In genomic region chr6:134289204-134289575, GRCh38 we compare ENCODE assay signal across 10 cellular contexts. TPM values are rescaled to one million over a fixed set of nuclear protein-coding genes. Genes with fewer than 3 reads are reported as not detected.
A peak's percentile ranks its signal among the peaks of the same experiment; 100 is the strongest.
DNase-seq lines count a peak whose midpoint lies in the region; ATAC-seq and TF ChIP-seq lines count a peak whose summit lies in the region.
"Had no signal": no experiment of that assay in that cellular context is flagged by ENCODE, and none has a peak within 500 bp of the region (broad histone marks: within the 10 kb centered on the region; RNA-seq: fewer than 3 reads in every experiment).

No MANE protein-coding gene starts in this region.

- no peak overlapping the region for H3K27ac Mint-ChIP-seq in CD8-positive, alpha-beta T cell
- H3K27ac Mint-ChIP-seq: IgD-negative memory B cell had no signal

- no peaks in the 10 kb centered on the region for H3K9me2 ChIP-seq in OCI-LY7 (ENCODE audit: insufficient read depth, low read length)

- BruUV-seq in OCI-LY7 (replicated peaks; lab: Mats Ljungman, UMichigan) (no TSS peak), mammary epithelial cell (replicated peaks; lab: Mats Ljungman, UMichigan) (TSS peak; percentile 89)

- H3K4me3 Mint-ChIP-seq in CD8-positive, alpha-beta T cell = no peak overlapping the region

- H3K9me3 Mint-ChIP-seq in CD8-positive, alpha-beta T cell = no peaks in the 10 kb centered on the region

- H3K27ac ChIP-seq in CD8-positive, alpha-beta T cell (ENCODE audit: low read depth, low read length) = peak overlapping the region; percentile 24
- no peak overlapping the region for H3K27ac ChIP-seq in OCI-LY7 (ENCODE audit: low read depth, low read length, poor library complexity, severe bottlenecking)
- H3K27ac ChIP-seq in mammary epithelial cell (ENCODE audit: insufficient read depth, low read depth, low read length) = peak overlapping the region; percentile 100

- peaks cover 20% of the 10 kb centered on the region for H3K4me1 Mint-ChIP-seq in CD8-positive, alpha-beta T cell (ENCODE audit: low read depth)

- no peaks in the 10 kb centered on the region for H3K27me3 ChIP-seq in CD8-positive, alpha-beta T cell (ENCODE audit: insufficient read depth, low read length)
- H3K27me3 ChIP-seq in mammary epithelial cell (ENCODE audit: insufficient read depth, low read length) = no peaks in the 10 kb centered on the region
- no peaks in the 10 kb centered on the region for H3K27me3 ChIP-seq in skeletal muscle satellite cell (ENCODE audit: control insufficient read depth, insufficient read depth, low read length)

- H3K9ac ChIP-seq in mammary epithelial cell (ENCODE audit: insufficient read depth, low read length) = peak overlapping the region; percentile 90
- H3K9ac ChIP-seq in skeletal muscle satellite cell (ENCODE audit: low read depth, low read length) = peak overlapping the region; percentile 72

- H2AFZ ChIP-seq in OCI-LY7 (ENCODE audit: low read length) (0 out of 2 replicates have a peak overlapping the region, but pooled peaks have one; percentile 1), mammary epithelial cell (ENCODE audit: low read depth, low read length) (peak overlapping the region; percentile 8)

- no peak for TF ChIP-seq CTCF in CD8-positive, alpha-beta T cell (IDR thresholded peaks at IDR 0.05)
- no peak for TF ChIP-seq CTCF in OCI-LY7 (conservative IDR thresholded peaks at IDR 0.05; ENCODE audit: low read length)
- TF ChIP-seq CTCF in mammary epithelial cell (conservative IDR thresholded peaks at IDR 0.05 in 1 of 2, IDR thresholded peaks at IDR 0.05 in 1 of 2; ENCODE audit: extremely low read depth in 1 of 2, insufficient read depth in 1 of 2, low read depth in 1 of 2, low read length in 2 of 2) = no peak

- intact Hi-C loops in CD8-positive, alpha-beta T cell (cut with DNase I, micrococcal nuclease) = loop anchor here in 1 of 2 experiments (5.0 kb wide), 2 partner anchors 42 to 112 kb away; no protein-coding TSS in a partner anchor
- intact Hi-C loops in OCI-LY7 (cut with micrococcal nuclease; ENCODE audit: unreplicated experiment) (no loop called here), mammary epithelial cell (cut with micrococcal nuclease) (loop anchor here (2.0 to 10.0 kb wide), 3 partner anchors 132 to 533 kb away; no protein-coding TSS in a partner anchor)

- no peaks in the 10 kb centered on the region for H3K36me3 ChIP-seq in CD8-positive, alpha-beta T cell (ENCODE audit: insufficient read depth, low read length)
- H3K36me3 ChIP-seq in OCI-LY7 (ENCODE audit: insufficient read depth, low read length) = no peaks in the 10 kb centered on the region
- H3K36me3 ChIP-seq in mammary epithelial cell (ENCODE audit: insufficient read depth, low read length) = no peaks in the 10 kb centered on the region
- no peaks in the 10 kb centered on the region for H3K36me3 ChIP-seq in skeletal muscle satellite cell (ENCODE audit: insufficient read depth, low read length)

- H3K4me1 ChIP-seq in CD8-positive, alpha-beta T cell (ENCODE audit: insufficient read depth, low read length) = peaks cover 13% of the 10 kb centered on the region
- H3K4me1 ChIP-seq in OCI-LY7 (ENCODE audit: insufficient read depth, low read length, poor library complexity, severe bottlenecking) (no peaks in the 10 kb centered on the region), mammary epithelial cell (ENCODE audit: insufficient read depth, low read length) (peaks cover 19% of the 10 kb centered on the region), skeletal muscle satellite cell (ENCODE audit: control insufficient read depth, insufficient read depth, low read length) (peaks cover 18% of the 10 kb centered on the region)

- no peak for ATAC-seq in CD8-positive, alpha-beta T cell
- no peak for ATAC-seq in HG03354 (IDR thresholded peaks at IDR 0.05; ENCODE audit: poor library complexity, severe bottlenecking, unreplicated experiment)

- no peak for DNase-seq in CD8-positive, alpha-beta T cell
- DNase-seq in OCI-LY7 (ENCODE audit: low spot score) = no peak
- DNase-seq in mammary epithelial cell = no peak
- DNase-seq in activated CD4-positive, CD25-positive, alpha-beta regulatory T cell (lab: John Stamatoyannopoulos, UW) = no peak
- DNase-seq in 8988T = no peak
- DNase-seq: NCI-H2081; stimulated activated CD4-positive, alpha-beta T cell treated with anti-CD3 and anti-CD28 coated beads, Interleukin-12 subunit alpha, Interleukin-12 subunit beta, amount 100 ng/mL, for 4 hours had no signal

- in situ Hi-C loops in mammary epithelial cell (cut with MboI; ENCODE audit: low sequenced_read_pairs in 2 of 2) = no loop called here

- no peak overlapping the region for H3K4me3 ChIP-seq in CD8-positive, alpha-beta T cell (ENCODE audit: low read depth, low read length)
- H3K4me3 ChIP-seq in OCI-LY7 (ENCODE audit: low read depth, low read length, poor library complexity, severe bottlenecking) = no peak overlapping the region
- H3K4me3 ChIP-seq in mammary epithelial cell (replicated peaks in 1 of 3; ENCODE audit: insufficient read depth in 1 of 3, low read depth in 2 of 3, low read length in 3 of 3) = peak overlapping the region in 1 of 3 experiments; percentile 4
- H3K4me3 ChIP-seq in skeletal muscle satellite cell (ENCODE audit: low read length) = peak overlapping the region; percentile 9

- dilution Hi-C loops in mammary epithelial cell (cut with HindIII; ENCODE audit: low sequenced_read_pairs) = no loop called here

- no peak overlapping the region for H3K4me2 ChIP-seq in OCI-LY7 (ENCODE audit: low read length)
- H3K4me2 ChIP-seq in mammary epithelial cell (ENCODE audit: insufficient read depth, low read depth, low read length) = peak overlapping the region; percentile 67
- H3K4me2 ChIP-seq in skeletal muscle satellite cell (ENCODE audit: low read length) = peak overlapping the region; percentile 74

- WGBS in mammary epithelial cell (ENCODE audit: low coverage, missing lambda C conversion rate) = 0% methylated on average over 1 of the region's 1 CpG

- H3K79me2 ChIP-seq in OCI-LY7 (ENCODE audit: insufficient read depth, low read depth, low read length) (no peaks in the 10 kb centered on the region), mammary epithelial cell (ENCODE audit: insufficient read depth, low read length) (no peaks in the 10 kb centered on the region)

- no peaks in the 10 kb centered on the region for H3K9me3 ChIP-seq in CD8-positive, alpha-beta T cell (ENCODE audit: low read length)
- no peaks in the 10 kb centered on the region for H3K9me3 ChIP-seq in OCI-LY7 (ENCODE audit: low read length)
- no peaks in the 10 kb centered on the region for H3K9me3 ChIP-seq in mammary epithelial cell (replicated peaks; ENCODE audit: insufficient read depth, low read length)
- no peaks in the 10 kb centered on the region for H3K9me3 ChIP-seq in skeletal muscle satellite cell (replicated peaks; ENCODE audit: low read length)

- H4K20me1 ChIP-seq in OCI-LY7 (ENCODE audit: insufficient read depth, low read length) (no peaks in the 10 kb centered on the region), mammary epithelial cell (ENCODE audit: insufficient read depth, low read length) (no peaks in the 10 kb centered on the region)

- POLR2A ChIA-PET in CD8-positive, alpha-beta T cell (lab: Charles Lee) = no interaction called here
- POLR2A ChIA-PET in OCI-LY7 (lab: Charles Lee) = interaction anchor here (1.3 to 1.5 kb wide), 2 partner anchors 10 to 15 kb away, joined by 5 read pairs; no protein-coding TSS in a partner anchor

- no peaks in the 10 kb centered on the region for H3K36me3 Mint-ChIP-seq in CD8-positive, alpha-beta T cell
- H3K36me3 Mint-ChIP-seq: IgD-negative memory B cell had no signal

- no peaks in the 10 kb centered on the region for H3K27me3 Mint-ChIP-seq in CD8-positive, alpha-beta T cell (ENCODE audit: low read depth)
- H3K27me3 Mint-ChIP-seq: IgD-negative memory B cell had no signal

- CTCF ChIA-PET in CD8-positive, alpha-beta T cell (lab: Charles Lee) = interaction anchor here (1.8 kb wide), 1 partner anchor 8 kb away, joined by 4 read pairs; no protein-coding TSS in a partner anchor
- CTCF ChIA-PET in OCI-LY7 (lab: Charles Lee; ENCODE audit: unreplicated experiment) (no interaction called here), mammary epithelial cell (lab: Charles Lee; ENCODE audit: low non-redundant PET) (interaction anchor here (0.5 kb wide), 1 partner anchor 29 kb away, joined by 5 read pairs; the partner anchor contains the start of gene SGK1)

RNA-seq across cellular contexts. Expression of gene SGK1, which starts 28.7 kb away (rescaled TPM):
- total RNA-seq in CD8-positive, alpha-beta T cell = 100 to 1,000 TPM; 127 to 128 TPM
- 26.6 and 27.6 TPM in 2 replicates for total RNA-seq in OCI-LY7 (2014; rRNA removed; shearing (Covaris generic))
- total RNA-seq in OCI-LY7 (2022) (5.2 and 7.4 TPM in 2 replicates), mammary epithelial cell (100 to 1,000 TPM in 1 of 2 donors, 10 to 100 TPM in 1; 84.5 to 755 TPM)
- 130 TPM for polyA plus RNA-seq in mammary epithelial cell
- polyA minus RNA-seq in mammary epithelial cell = 255 TPM
- 30.4 and 43.6 TPM in 2 replicates for total RNA-seq in skeletal muscle satellite cell (2012; rRNA removed)
